ENCODE assay signal across 8 cellular contexts in the genomic region with DNA sequence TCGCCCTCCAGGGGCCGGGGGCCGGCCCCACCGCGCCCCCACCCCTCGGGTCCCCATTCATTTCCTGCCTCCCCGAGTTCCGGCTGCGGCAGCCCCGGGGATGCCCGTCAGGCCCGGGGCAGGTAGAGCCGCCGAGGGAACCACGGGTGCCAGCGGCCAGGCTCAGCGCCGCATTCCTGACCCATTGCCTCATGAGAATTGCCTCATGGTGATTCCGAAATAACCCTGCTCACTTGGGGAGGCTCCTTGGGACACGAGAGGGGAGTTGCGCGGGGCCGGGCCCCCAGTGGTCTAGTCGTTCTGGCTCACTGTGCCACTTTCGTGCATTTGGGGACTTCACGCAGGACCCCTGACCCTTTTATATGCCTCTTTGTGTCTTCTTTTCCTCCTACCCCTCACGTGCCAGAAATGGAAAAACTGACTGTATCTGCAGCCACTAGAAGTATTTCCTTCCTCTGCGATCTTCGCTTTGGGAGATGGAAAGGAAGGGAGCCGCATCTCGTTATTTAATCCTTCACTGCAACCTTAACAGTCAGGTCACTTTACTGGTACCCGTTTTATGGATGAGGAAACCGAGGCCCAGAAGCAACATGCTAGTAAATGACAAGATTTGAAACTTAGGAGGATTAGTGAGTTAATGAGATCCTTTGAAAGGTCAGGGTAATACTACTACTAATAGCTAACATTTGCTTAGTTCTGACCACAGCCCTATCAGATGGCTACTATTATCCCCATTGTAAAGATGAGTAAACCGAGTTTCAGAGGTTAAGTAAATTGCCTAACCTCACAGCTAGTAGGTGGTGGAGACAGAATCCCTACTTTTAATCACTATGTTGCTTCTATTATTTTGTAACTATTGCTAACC. TPM values are rescaled to one million over a fixed set of nuclear protein-coding genes. Genes with fewer than 3 reads are reported as not detected.
DNase-seq lines count a peak whose midpoint lies in the region; ATAC-seq and FAIRE-seq lines count a peak whose summit lies in the region.

No MANE protein-coding gene starts in this region.

- FAIRE-seq in GM18507 (lab: Jason Lieb, UNC) (peak; percentile 53), urothelium cell line (lab: Jason Lieb, UNC) (no peak)

- no peaks in the 10 kb centered on the region for H3K27me3 Mint-ChIP-seq in T-helper 2 cell treated with Interferon-gamma antibody and Interleukin-4, amounts not matched to agents 5 μg/mL and 100 μg/mL, for 36 hours (ENCODE audit: low read depth)

- H3K4me3 Mint-ChIP-seq in T-helper 2 cell treated with Interferon-gamma antibody and Interleukin-4, amounts not matched to agents 5 μg/mL and 100 μg/mL, for 36 hours, result peak overlapping the region; percentile 94

- no peaks in the 10 kb centered on the region for H3K9me3 Mint-ChIP-seq in T-helper 2 cell treated with Interferon-gamma antibody and Interleukin-4, amounts not matched to agents 5 μg/mL and 100 μg/mL, for 36 hours

- DNase-seq in AG08396 (ENCODE audit: low spot score) (peak; percentile 89), GM18507 (ENCODE audit: extremely low spot score, insufficient read length, low read depth) (no peak), epidermal melanocyte (ENCODE audit: insufficient read length, low spot score) (peak; percentile 22), mucosa of gallbladder (ENCODE audit: low spot score) (peak; percentile 53), urothelium cell line (ENCODE audit: low spot score) (peak; percentile 80)
- DNase-seq in T-helper 2 cell treated with Interferon-gamma antibody and Interleukin-4, amounts not matched to agents 5 μg/mL and 100 μg/mL, for 36 hours (ENCODE audit: low spot score), result peak; percentile 38

- H3K4me1 Mint-ChIP-seq in T-helper 2 cell treated with Interferon-gamma antibody and Interleukin-4, amounts not matched to agents 5 μg/mL and 100 μg/mL, for 36 hours (ENCODE audit: low read depth), result peaks cover 37% of the 10 kb centered on the region

- ATAC-seq in HG03521 (IDR thresholded peaks at IDR 0.05; ENCODE audit: unreplicated experiment) (peak; percentile 44), GM18868 (IDR thresholded peaks at IDR 0.05; ENCODE audit: unreplicated experiment) (no peak)

- peaks cover 14% of the 10 kb centered on the region for H3K36me3 Mint-ChIP-seq in T-helper 2 cell treated with Interferon-gamma antibody and Interleukin-4, amounts not matched to agents 5 μg/mL and 100 μg/mL, for 36 hours (ENCODE audit: low read depth)

- H3K27ac Mint-ChIP-seq in T-helper 2 cell treated with Interferon-gamma antibody and Interleukin-4, amounts not matched to agents 5 μg/mL and 100 μg/mL, for 36 hours, result peak overlapping the region; percentile 96

RNA-seq across cellular contexts. Expression of a gene that starts 0.8 kb away (rescaled TPM):
- 96.8 TPM for total RNA-seq in mucosa of gallbladder

RNA-seq across cellular contexts. Expression of a gene that starts 10.1 kb away (rescaled TPM):
- 769 TPM for total RNA-seq in mucosa of gallbladder

RNA-seq across cellular contexts. Expression of a gene that starts 37.3 kb away (rescaled TPM):
- total RNA-seq in mucosa of gallbladder, result 49.1 TPM
